ENCODE assay signal across 16 cellular contexts in genomic region chr7:70434376-70434775, GRCh38.
DNase-seq lines count a peak whose midpoint lies in the region; ATAC-seq and TF ChIP-seq lines count a peak whose summit lies in the region.
"Had no signal": no experiment of that assay in that cellular context is flagged by ENCODE, and none has a peak within 500 bp of the region (broad histone marks: within the 10 kb centered on the region; RNA-seq: fewer than 3 reads in every experiment).

No MANE protein-coding gene starts in this region.

- H3K4me3 ChIP-seq in AG10803 (ENCODE audit: low read length) (no peak overlapping the region), epithelial cell of proximal tubule (ENCODE audit: low read depth, low read length) (no peak overlapping the region), tibial nerve (no peak overlapping the region)
- H3K4me3 ChIP-seq: cardiac muscle cell, heart right ventricle, uterus had no signal

- in situ Hi-C loops in G401 (cut with HindIII; ENCODE audit: low sequenced_read_pairs) = no loop called here

- no peaks in the 10 kb centered on the region for H3K27me3 ChIP-seq in tibial nerve
- H3K27me3 ChIP-seq: cardiac muscle cell, heart right ventricle, uterus had no signal

- WGBS in tibial nerve, 2 donors = 83 to 84% methylated on average over 2 of the region's 2 CpGs

- ATAC-seq in HG02571 (IDR thresholded peaks at IDR 0.05; ENCODE audit: unreplicated experiment) = no peak
- ATAC-seq: heart right ventricle, WTC11 had no signal

- TF ChIP-seq CTCF in AG10803 (conservative IDR thresholded peaks at IDR 0.05; ENCODE audit: low read length) (no peak), epithelial cell of proximal tubule (conservative IDR thresholded peaks at IDR 0.05; ENCODE audit: low read depth, low read length) (peak; percentile 53), tibial nerve (IDR thresholded peaks at IDR 0.05) (no peak)

- H3K9me3 ChIP-seq in tibial nerve = no peaks in the 10 kb centered on the region
- H3K9me3 ChIP-seq: heart right ventricle, uterus had no signal

- no peak for TF ChIP-seq EP300 in tibial nerve (IDR thresholded peaks at IDR 0.05)

- TF ChIP-seq POLR2A in tibial nerve (IDR thresholded peaks at IDR 0.05) = no peak

- DNase-seq in AG10803 (ENCODE audit: low read depth) (peak; percentile 2), G401 (ENCODE audit: low spot score) (peak; percentile 98), NCI-H524 (lab: John Stamatoyannopoulos, UW) (peak; percentile 42 to 72), epithelial cell of proximal tubule (ENCODE audit: low read depth) (no peak), dermis blood vessel endothelial cell (no peak), tibial nerve (ENCODE audit: low spot score in 2 of 2) (no peak)
- DNase-seq in stimulated activated CD8-positive, alpha-beta memory T cell treated with anti-CD3 and anti-CD28 coated beads, Interleukin-4, amount 100 ng/mL, for 48 hours = no peak
- DNase-seq: activated naive CD4-positive, alpha-beta T cell treated with Interleukin-2 at 50 U/mL for 16 hours; heart right ventricle; OCI-M1; stimulated activated CD4-positive, alpha-beta T cell treated with anti-CD3 and anti-CD28 coated beads, Interleukin-1b, Interleukin-23, amount 100 ng/mL, for 48 hours; uterus had no signal

- H3K36me3 ChIP-seq in tibial nerve = no peaks in the 10 kb centered on the region
- H3K36me3 ChIP-seq: cardiac muscle cell, heart right ventricle, uterus had no signal

- peaks cover 0 to 2% (median 0%) of the 10 kb centered on the region in 4 donors for H3K4me1 ChIP-seq in tibial nerve
- H3K4me1 ChIP-seq: heart right ventricle, uterus had no signal

- H3K27ac ChIP-seq in tibial nerve = no peak overlapping the region
- H3K27ac ChIP-seq: C4-2B, cardiac muscle cell, heart right ventricle, uterus had no signal

Comparison
In these comparisons a context has a peak if more than half of its experiments do, and no peak if none do; other contexts are left out.
1. DNase-seq: peak in AG10803 (single experiment), G401 (single experiment) and NCI-H524 (2 of 2); none in epithelial cell of proximal tubule (single experiment), dermis blood vessel endothelial cell (single experiment), stimulated activated CD8-positive, alpha-beta memory T cell treated with anti-CD3 and anti-CD28 coated beads, Interleukin-4, amount 100 ng/mL, for 48 hours (single experiment) and tibial nerve (0 of 2).